ENCODE assay signal across 8 cellular contexts in the genomic region with DNA sequence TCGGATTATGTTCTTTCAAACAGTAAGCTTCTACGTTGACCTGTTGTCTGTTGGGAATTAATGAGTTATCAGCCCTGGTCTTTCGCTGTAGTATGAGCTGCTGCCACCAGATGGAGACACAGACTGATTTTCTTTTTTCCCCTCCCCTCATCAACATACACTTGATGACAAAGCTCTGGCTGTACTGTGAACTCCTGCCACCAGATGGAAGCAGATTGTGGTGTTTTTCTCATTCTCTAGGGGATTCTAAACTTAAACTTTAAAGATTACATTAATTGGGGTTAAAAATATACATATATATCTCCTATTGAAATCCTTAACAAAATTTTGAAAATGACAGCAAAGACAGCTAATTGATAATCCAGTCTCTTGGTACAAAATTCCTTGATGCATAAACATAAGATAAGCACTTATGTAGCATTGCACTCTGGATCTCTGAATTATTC. TPM values are rescaled to one million over a fixed set of nuclear protein-coding genes. Genes with fewer than 3 reads are reported as not detected.
DNase-seq lines count a peak whose midpoint lies in the region; ATAC-seq, FAIRE-seq and TF ChIP-seq lines count a peak whose summit lies in the region.

No MANE protein-coding gene starts in this region.

- H3K79me2 ChIP-seq in K562 (ENCODE audit: control insufficient read depth, insufficient read depth, low read length), result no peaks in the 10 kb centered on the region

- H3K9me3 ChIP-seq in K562 (replicated peaks; ENCODE audit: control insufficient read depth, insufficient read depth, low read depth, low read length) (no peaks in the 10 kb centered on the region), iPS DF 6.9 (ENCODE audit: control insufficient read depth, insufficient read depth, low read length) (no peaks in the 10 kb centered on the region)

- intact Hi-C loops in K562 (cut with micrococcal nuclease), result loop anchor here (1.0 to 10.0 kb wide), 5 partner anchors 99 to 1329 kb away; a partner anchor contains a TSS

- no peak overlapping the region for H3K4me2 ChIP-seq in K562 (ENCODE audit: insufficient read depth, low read length)

- H3K27ac ChIP-seq in K562 (ENCODE audit: extremely low read depth, low read depth, low read length) (no peak overlapping the region), iPS DF 6.9 (ENCODE audit: low read length) (no peak overlapping the region)

- H3K4me1 ChIP-seq in K562 (replicated peaks in 1 of 2; ENCODE audit: control insufficient read depth in 2 of 2, insufficient read depth in 2 of 2, low read length in 2 of 2), result no peaks in the 10 kb centered on the region
- H3K4me1 ChIP-seq in iPS DF 6.9 (ENCODE audit: control insufficient read depth, insufficient read depth, low read length), result no peaks in the 10 kb centered on the region

- H3K27me3 ChIP-seq in K562 (ENCODE audit: control insufficient read depth in 2 of 2, insufficient read depth in 2 of 2, low read length in 2 of 2) (no peaks in the 10 kb centered on the region), iPS DF 6.9 (ENCODE audit: control insufficient read depth, insufficient read depth, low read length) (no peaks in the 10 kb centered on the region)

- POLR2A ChIA-PET in AG04449 (lab: Yijun Ruan, JAX), result no interaction called here
- POLR2A ChIA-PET in K562 (lab: Yijun Ruan, JAX), result interaction anchor here (0.6 to 1.2 kb wide), 4 partner anchors 9 to 209 kb away, joined by 3 to 4 read pairs (median 3); no protein-coding TSS in a partner anchor

- TF ChIP-seq CTCF in AG04449 (IDR thresholded peaks at IDR 0.05; ENCODE audit: insufficient read depth, low read length, missing control alignments) (peak; percentile 62), K562 (IDR thresholded peaks at IDR 0.05 in 2 of 3, conservative IDR thresholded peaks at IDR 0.05 in 1 of 3; ENCODE audit: insufficient read depth in 2 of 3, low read depth in 1 of 3, low read length in 3 of 3) (peak; percentile 87 to 96 (median 95))

- no peaks in the 10 kb centered on the region for H3K9me1 ChIP-seq in K562 (ENCODE audit: control insufficient read depth, insufficient read depth, low read length)

- TF ChIP-seq POLR2A in K562 (conservative IDR thresholded peaks at IDR 0.05), result no peak

- no TSS peak for BruUV-seq in K562 (replicated peaks; lab: Mats Ljungman, UMichigan)

- DNase-seq in AG04449 (ENCODE audit: low read depth, low spot score) (no peak), NCI-H2081 treated with DMSO at 0.1 percent for 48 hours (lab: John Stamatoyannopoulos, UW) (peak; percentile 53), K562 (ENCODE audit: extremely low read depth in 1 of 4, low spot score in 3 of 4) (peak; percentile 71 to 77 (median 75)), iPS DF 6.9 (ENCODE audit: low read depth, low spot score) (peak; percentile 35)
- DNase-seq in stimulated activated CD4-positive, alpha-beta T cell treated with anti-CD3 and anti-CD28 coated beads, Interleukin-15, amount 100 ng/mL, for 1 hour (ENCODE audit: low read depth in 1 of 2, low spot score in 1 of 2), result peak; percentile 12 to 29

- TF ChIP-seq RAD21 in K562 (CRISPR knock-in tag; conservative IDR thresholded peaks at IDR 0.05 in 1 of 2, IDR thresholded peaks at IDR 0.05 in 1 of 2), result peak; percentile 79 to 81

- no peak overlapping the region for H3K4me3 ChIP-seq in AG04449 (ENCODE audit: low read depth, low read length)
- H3K4me3 ChIP-seq in K562, result no peak overlapping the region
- H3K4me3 ChIP-seq in iPS DF 6.9 (ENCODE audit: low read length), result no peak overlapping the region

- FAIRE-seq in TTC549 (lab: Jason Lieb, UNC) (peak; percentile 96), K562 (lab: Jason Lieb, UNC) (peak; percentile 94)

- peak; percentile 92 for ATAC-seq in GM18861 (IDR thresholded peaks at IDR 0.05; ENCODE audit: unreplicated experiment)
- peak; percentile 76 for ATAC-seq in HG03060 (IDR thresholded peaks at IDR 0.05; ENCODE audit: low read depth, unreplicated experiment)
- peak; percentile 98 for ATAC-seq in K562

- H2AFZ ChIP-seq in K562 (ENCODE audit: low read depth, low read length), result no peak overlapping the region

- peaks cover 60% of the 10 kb centered on the region; the same call in 2 of the 3 replicates for H3K36me3 ChIP-seq in K562 (ENCODE audit: control insufficient read depth, insufficient read depth, low read length)
- no peaks in the 10 kb centered on the region; the same call in 1 of the 2 replicates for H3K36me3 ChIP-seq in iPS DF 6.9 (ENCODE audit: control insufficient read depth, insufficient read depth, low read length)

- no peak for TF ChIP-seq EP300 in K562 (IDR thresholded peaks at IDR 0.05; ENCODE audit: low read length)

- no peaks in the 10 kb centered on the region; the same call in 1 of the 2 replicates for H4K20me1 ChIP-seq in K562 (replicated peaks; ENCODE audit: control insufficient read depth, insufficient read depth, low read length)

- CTCF ChIA-PET in AG04449 (lab: Yijun Ruan, JAX), result interaction anchor here (0.6 to 3.0 kb wide), 41 partner anchors 9 to 1917 kb away, joined by 3 to 39 read pairs (median 3); a partner anchor contains a TSS
- CTCF ChIA-PET in K562 (lab: Yijun Ruan, JAX; ENCODE audit: low intra/inter-chr PET ratio), result interaction anchor here (0.6 to 1.3 kb wide), 4 partner anchors 44 to 1918 kb away, joined by 3 to 4 read pairs (median 4); a partner anchor contains a TSS

- WGBS in K562 (ENCODE audit: insufficient coverage, low coverage, missing lambda C conversion rate), result 10% methylated on average over 3 of the region's 3 CpGs
- WGBS in iPS DF 6.9 (ENCODE audit: insufficient coverage, insufficient read length), result no CpG with 5 or more reads among the region's 3 CpGs

- H3K9ac ChIP-seq in K562 (ENCODE audit: insufficient read depth in 1 of 2, low read depth in 2 of 2, low read length in 2 of 2), result no peak overlapping the region

- in situ Hi-C loops in K562 (cut with MboI), result no loop called here

TF ChIP-seq in K562, 482 proteins besides CTCF, POLR2A, EP300 and RAD21 (continues in another document):
- peak; percentile 47; the same call in 1 of the 2 replicates for TF ChIP-seq SMC3 (conservative IDR thresholded peaks at IDR 0.05; ENCODE audit: insufficient read depth, low read depth, low read length)
- TF ChIP-seq TFAM (CRISPR knock-in tag; conservative IDR thresholded peaks at IDR 0.05), result no peak
- TF ChIP-seq, protein P1, sequence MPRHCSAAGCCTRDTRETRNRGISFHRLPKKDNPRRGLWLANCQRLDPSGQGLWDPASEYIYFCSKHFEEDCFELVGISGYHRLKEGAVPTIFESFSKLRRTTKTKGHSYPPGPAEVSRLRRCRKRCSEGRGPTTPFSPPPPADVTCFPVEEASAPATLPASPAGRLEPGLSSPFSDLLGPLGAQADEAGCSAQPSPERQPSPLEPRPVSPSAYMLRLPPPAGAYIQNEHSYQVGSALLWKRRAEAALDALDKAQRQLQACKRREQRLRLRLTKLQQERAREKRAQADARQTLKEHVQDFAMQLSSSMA (CRISPR knock-in tag; IDR thresholded peaks at IDR 0.05), result no peak

RNA-seq across cellular contexts. Expression of a gene that starts 44.8 kb away (rescaled TPM):
- 13.0 and 19.7 TPM in 2 replicates for total RNA-seq in K562 (2011; cell fraction: chromatin; rRNA removed; ENCODE audit: low replicate concordance)
- total RNA-seq in K562 (2011; cell fraction: nucleolus; rRNA removed), result 12.6 and 13.3 TPM in 2 replicates
- 16.6 and 20.2 TPM in 2 replicates for total RNA-seq in K562 (2011; cell fraction: nucleoplasm; rRNA removed)
- total RNA-seq in K562 (2014; rRNA removed) (158 and 164 TPM in 2 replicates), K562 (2014; rRNA removed; fragmentation: Illumina TruSeq; extraction: Trizol) (193 and 211 TPM in 2 replicates), K562 (2015; rRNA removed; fragmentation: Illumina TruSeq; extraction: Trizol) (179 and 192 TPM in 2 replicates), K562 (2021) (150 and 152 TPM in 2 replicates)
- polyA plus RNA-seq in K562 (2011; rRNA removed) (75.5 and 111 TPM in 2 replicates), K562 (2014; fragmentation: Illumina TruSeq; extraction: Trizol) (181 and 193 TPM in 2 replicates), K562 (2014; fragmentation: Nextera tagmentation; extraction: Ambion mirVana) (10 to 100 TPM; 71.1 to 98.5 TPM), K562 (2014; rRNA removed) (133 TPM in 2 replicates)
- polyA plus RNA-seq in K562 (2011; cell fraction: cytosol; rRNA removed), result 63.9 and 64.3 TPM in 2 replicates
- 27.6 and 33.3 TPM in 2 replicates for polyA plus RNA-seq in K562 (2011; cell fraction: nucleus; rRNA removed)
- polyA plus RNA-seq in K562 (2012), result 98.5 and 157 TPM in 2 replicates
- 95.3 and 96.0 TPM in 2 replicates for polyA minus RNA-seq in K562 (2011; rRNA and poly(A)+ RNA removed)
- polyA minus RNA-seq in K562 (2011; cell fraction: cytosol; rRNA and poly(A)+ RNA removed), result 81.9 and 89.6 TPM in 2 replicates
- 11.8 and 20.5 TPM in 2 replicates for polyA minus RNA-seq in K562 (2011; cell fraction: nucleus; rRNA and poly(A)+ RNA removed)

RNA-seq across cellular contexts. Expression of a gene that starts 46.8 kb away (rescaled TPM):
- 0.05 and 0.32 TPM in 2 replicates for total RNA-seq in K562 (2011; cell fraction: chromatin; rRNA removed; ENCODE audit: low replicate concordance)
- total RNA-seq in K562 (2011; cell fraction: nucleolus; rRNA removed), result not detected in 2 replicates
- 0.15 TPM in 1 of 2 replicates, not detected in the other for total RNA-seq in K562 (2011; cell fraction: nucleoplasm; rRNA removed)
- total RNA-seq in K562 (2014; rRNA removed), result 0.04 TPM in 1 of 2 replicates, not detected in the other
- total RNA-seq in K562 (2014; rRNA removed; fragmentation: Illumina TruSeq; extraction: Trizol), result 0.03 and 0.04 TPM in 2 replicates
- 0.11 TPM in 1 of 2 replicates, not detected in the other for total RNA-seq in K562 (2015; rRNA removed; fragmentation: Illumina TruSeq; extraction: Trizol)
- 0.07 TPM in 1 of 2 replicates, not detected in the other for total RNA-seq in K562 (2021)
- 0.01 and 0.03 TPM in 2 replicates for polyA plus RNA-seq in K562 (2011; rRNA removed)
- polyA plus RNA-seq in K562 (2011; cell fraction: cytosol; rRNA removed), result 0.01 TPM in 2 replicates
- 0.03 and 0.07 TPM in 2 replicates for polyA plus RNA-seq in K562 (2011; cell fraction: nucleus; rRNA removed)
- 0.01 TPM in 1 of 2 replicates, not detected in the other for polyA plus RNA-seq in K562 (2012)
- polyA plus RNA-seq in K562 (2014; fragmentation: Illumina TruSeq; extraction: Trizol), result not detected in 2 replicates
- not detected for polyA plus RNA-seq in K562 (2014; fragmentation: Nextera tagmentation; extraction: Ambion mirVana)
- not detected in 2 replicates for polyA plus RNA-seq in K562 (2014; rRNA removed)
- polyA minus RNA-seq in K562 (2011; rRNA and poly(A)+ RNA removed), result 0.42 TPM in 1 of 2 replicates, not detected in the other
- polyA minus RNA-seq in K562 (2011; cell fraction: cytosol; rRNA and poly(A)+ RNA removed), result not detected in 2 replicates
- polyA minus RNA-seq in K562 (2011; cell fraction: nucleus; rRNA and poly(A)+ RNA removed), result not detected in 2 replicates
